10 cellular contexts compared by ENCODE assay signal in the genomic region with DNA sequence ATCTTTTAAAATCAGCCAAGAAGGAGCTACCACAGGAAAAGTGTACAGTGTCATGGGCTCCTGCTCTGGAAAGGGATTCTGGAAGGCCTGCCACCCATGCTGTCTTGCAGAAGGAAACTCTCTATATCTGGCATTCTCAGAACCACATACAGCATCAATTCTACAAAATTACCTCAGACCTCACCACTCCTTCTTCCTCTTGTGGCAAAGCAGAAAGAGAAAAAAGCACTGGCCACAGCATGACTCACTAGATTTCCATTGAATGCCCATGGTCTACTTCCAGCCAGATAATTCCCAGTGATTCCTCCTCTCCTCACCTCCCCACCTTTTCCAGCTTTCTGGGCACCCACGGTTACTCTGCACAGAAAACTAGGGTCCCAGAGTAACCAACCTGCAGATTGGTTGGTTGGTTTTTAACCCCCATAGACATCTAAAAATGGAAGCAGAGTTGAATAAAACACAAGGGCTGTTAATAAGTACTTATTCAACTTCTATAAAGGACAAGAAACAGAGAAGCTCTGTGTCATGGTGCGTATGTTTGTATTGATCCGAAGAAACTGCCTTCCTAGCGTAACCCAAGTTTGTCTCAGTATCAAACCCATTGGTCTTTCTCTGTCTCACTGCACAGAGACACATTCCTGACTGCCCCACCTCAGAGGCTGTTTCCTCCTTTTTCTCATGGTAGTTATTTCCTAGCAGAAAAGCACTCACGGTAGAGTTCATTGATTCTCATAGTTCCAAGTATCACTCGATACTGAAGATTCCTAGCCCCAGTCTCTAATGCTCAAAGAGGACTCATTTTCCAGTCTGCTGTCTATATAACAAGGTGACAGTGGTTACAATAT.
DNase-seq lines count a peak whose midpoint lies in the region; ATAC-seq, FAIRE-seq and TF ChIP-seq lines count a peak whose summit lies in the region.
"Had no signal": no experiment of that assay in that cellular context is flagged by ENCODE, and none has a peak within 500 bp of the region (broad histone marks: within the 10 kb centered on the region; RNA-seq: fewer than 3 reads in every experiment).

No MANE protein-coding gene starts in this region.

- no peak overlapping the region for H3K4me3 ChIP-seq in bronchial epithelial cell (ENCODE audit: low read depth, low read length)

- no peaks in the 10 kb centered on the region for H3K27me3 ChIP-seq in bronchial epithelial cell (ENCODE audit: control insufficient read depth, insufficient read depth, low read length)

- DNase-seq in GM18507 (ENCODE audit: extremely low spot score, insufficient read length, low read depth) (no peak), NOMO-1 treated with DMSO at 0.1 percent for 48 hours (lab: John Stamatoyannopoulos, UW; ENCODE audit: unreplicated experiment) (peak; percentile 71), bronchial epithelial cell (ENCODE audit: low read depth) (peak; percentile 73), renal cortical epithelial cell (ENCODE audit: low read depth) (peak; percentile 90), C1 segment of cervical spinal cord (lab: John Stamatoyannopoulos, UW) (no peak), Ammon's horn (ENCODE audit: low spot score) (no peak)
- DNase-seq: NCI-H1694; stimulated activated naive CD4-positive, alpha-beta T cell treated with Interleukin-2 at 50 U/mL for 16 hours had no signal

- peak; percentile 66 for FAIRE-seq in GM18507 (lab: Jason Lieb, UNC)
- peak; percentile 7 for FAIRE-seq in bronchial epithelial cell (lab: Jason Lieb, UNC)

- ATAC-seq in HG03457 (IDR thresholded peaks at IDR 0.05; ENCODE audit: unreplicated experiment) (no peak), HG03565 (IDR thresholded peaks at IDR 0.05; ENCODE audit: unreplicated experiment) (no peak)

- TF ChIP-seq CTCF in bronchial epithelial cell (IDR thresholded peaks at IDR 0.05; ENCODE audit: insufficient read depth, low read length, severe bottlenecking): no peak

- no peaks in the 10 kb centered on the region for H3K36me3 ChIP-seq in bronchial epithelial cell (ENCODE audit: control insufficient read depth, insufficient read depth, low read length)

Comparison
In these comparisons a context has a peak if more than half of its experiments do, and no peak if none do; other contexts are left out.
1. DNase-seq: peak in NOMO-1 treated with DMSO at 0.1 percent for 48 hours (single experiment), bronchial epithelial cell (single experiment) and renal cortical epithelial cell (single experiment); none in GM18507 (single experiment), C1 segment of cervical spinal cord (0 of 14) and Ammon's horn (single experiment).